Comparison of ENCODE assay signal across 14 cellular contexts in the genomic region with DNA sequence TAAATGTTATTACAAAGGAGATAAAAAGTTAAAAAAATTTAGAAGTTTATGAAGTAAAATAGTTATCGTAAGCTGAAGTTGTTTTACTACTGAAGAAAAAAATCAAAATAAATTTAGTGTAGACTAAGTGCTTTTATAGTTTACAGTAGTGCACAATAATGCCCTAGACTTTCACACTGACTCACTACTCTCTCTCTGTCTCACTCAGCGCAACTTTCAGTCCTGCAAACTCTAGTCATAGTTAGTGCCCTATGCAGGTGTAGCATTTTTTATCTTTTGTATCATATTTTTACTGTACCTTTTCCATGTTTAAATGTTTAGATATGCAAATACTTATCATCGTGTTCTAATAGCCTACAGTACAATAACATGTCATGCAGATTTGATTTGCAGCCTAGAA. TPM values are rescaled to one million over a fixed set of nuclear protein-coding genes. Genes with fewer than 3 reads are reported as not detected.
A peak's percentile ranks its signal among the peaks of the same experiment; 100 is the strongest.
DNase-seq lines count a peak whose midpoint lies in the region; ATAC-seq and TF ChIP-seq lines count a peak whose summit lies in the region.
"Had no signal": no experiment of that assay in that cellular context is flagged by ENCODE, and none has a peak within 500 bp of the region (broad histone marks: within the 10 kb centered on the region; RNA-seq: fewer than 3 reads in every experiment).

No MANE protein-coding gene starts in this region.

- TF ChIP-seq CTCF in heart right ventricle (IDR thresholded peaks at IDR 0.05) (no peak), left ventricle myocardium inferior (IDR thresholded peaks at IDR 0.05; ENCODE audit: borderline replicate concordance) (no peak)

- 91 to 94% methylated on average over 3 of the region's 3 CpGs for WGBS in heart right ventricle, 2 donors

- ATAC-seq in GM18519 (IDR thresholded peaks at IDR 0.05; ENCODE audit: low FRiP score, unreplicated experiment) (peak; percentile 98), GM19455 (IDR thresholded peaks at IDR 0.05; ENCODE audit: unreplicated experiment) (peak; percentile 90), HG02798 (IDR thresholded peaks at IDR 0.05; ENCODE audit: poor library complexity, unreplicated experiment) (peak; percentile 89), HG03439 (IDR thresholded peaks at IDR 0.05; ENCODE audit: unreplicated experiment) (peak; percentile 95), heart right ventricle (no peak)
- ATAC-seq: HepG2 had no signal

- H3K9me3 ChIP-seq in heart right ventricle, result no peaks in the 10 kb centered on the region
- no peaks in the 10 kb centered on the region for H3K9me3 ChIP-seq in left ventricle myocardium inferior (replicated peaks)
- H3K9me3 ChIP-seq: right lobe of liver had no signal

- H3K27me3 ChIP-seq in heart right ventricle, result no peaks in the 10 kb centered on the region
- no peaks in the 10 kb centered on the region for H3K27me3 ChIP-seq in left ventricle myocardium inferior (ENCODE audit: low read depth)
- H3K27me3 ChIP-seq: cardiac muscle cell, right lobe of liver had no signal

- no peak overlapping the region for H3K4me3 ChIP-seq in heart right ventricle
- H3K4me3 ChIP-seq in left ventricle myocardium inferior, result no peak overlapping the region
- H3K4me3 ChIP-seq: cardiac muscle cell, right lobe of liver, SK-N-MC had no signal

- DNase-seq in heart right ventricle, result no peak
- DNase-seq in SHP77 treated with DMSO at 0.1 percent for 48 hours (lab: John Stamatoyannopoulos, UW), result no peak
- DNase-seq in activated CD8-positive, alpha-beta memory T cell treated with anti-CD3 and anti-CD28 coated beads, Interleukin-2, amount 50 U/mL, for 48 hours, result no peak
- no peak for DNase-seq in left ventricle myocardium inferior
- DNase-seq: effector memory CD4-positive, alpha-beta T cell; mesenchymal stem cell; right lobe of liver had no signal

- intact Hi-C loops in heart right ventricle (cut with DNase I), result no loop called here
- intact Hi-C loops in left ventricle myocardium inferior (cut with micrococcal nuclease), result loop anchor here (10.0 kb wide), 1 partner anchor 62 kb away; no protein-coding TSS in a partner anchor

- H3K4me1 ChIP-seq in heart right ventricle (no peaks in the 10 kb centered on the region), left ventricle myocardium inferior (no peaks in the 10 kb centered on the region)

- H3K36me3 ChIP-seq in heart right ventricle (no peaks in the 10 kb centered on the region), left ventricle myocardium inferior (no peaks in the 10 kb centered on the region)
- H3K36me3 ChIP-seq: cardiac muscle cell, right lobe of liver had no signal

- H3K27ac ChIP-seq in heart right ventricle (no peak overlapping the region), left ventricle myocardium inferior (replicated peaks) (no peak overlapping the region)
- H3K27ac ChIP-seq: cardiac muscle cell, SK-N-MC had no signal

RNA-seq across cellular contexts. Expression of a gene that starts 17.7 kb away (rescaled TPM):
- total RNA-seq in heart right ventricle, result 10 to 100 TPM in 5 of 10 donors, 1 to 10 TPM in 5; 8.7 to 14.4 (median 10.0) TPM
- polyA plus RNA-seq in heart right ventricle, result 1 to 10 TPM; 5.0 to 7.4 TPM
- total RNA-seq in left ventricle myocardium inferior, result 9.0 TPM

Comparison
In these comparisons a context has a peak if more than half of its experiments do, and no peak if none do; other contexts are left out.
1. ATAC-seq: peak in GM18519 (single experiment), GM19455 (single experiment), HG02798 (single experiment) and HG03439 (single experiment); none in heart right ventricle (0 of 8).